ENCODE assay signal across 18 cellular contexts in genomic region chr3:146077181-146077580, GRCh38.
DNase-seq lines count a peak whose midpoint lies in the region; TF ChIP-seq lines count a peak whose summit lies in the region.
"Had no signal": no experiment of that assay in that cellular context is flagged by ENCODE, and none has a peak within 500 bp of the region (broad histone marks: within the 10 kb centered on the region; RNA-seq: fewer than 3 reads in every experiment).

No MANE protein-coding gene starts in this region.

- H2BK20ac ChIP-seq in H9 (ENCODE audit: low read depth, low read length, poor library complexity, severe bottlenecking) = no peak overlapping the region

- H4K20me1 ChIP-seq in H9 (ENCODE audit: control insufficient read depth, insufficient read depth, insufficient read length) = no peaks in the 10 kb centered on the region

- no peak overlapping the region for H2BK12ac ChIP-seq in H9 (ENCODE audit: insufficient read length, low read depth, low read length)

- H2BK120ac ChIP-seq in H9 (ENCODE audit: low read depth, low read length, poor library complexity, severe bottlenecking) = no peak overlapping the region

- no peak overlapping the region for H3K14ac ChIP-seq in H9 (ENCODE audit: insufficient read depth, low read length)

- no peak overlapping the region for H2BK15ac ChIP-seq in H9 (ENCODE audit: low read depth, low read length)

- H3K9ac ChIP-seq in H9 (ENCODE audit: extremely low read depth, insufficient read length, low read length) = no peak overlapping the region

- no peak overlapping the region for H2AFZ ChIP-seq in H9 (ENCODE audit: low read length)

- no peak overlapping the region for H3K4me3 ChIP-seq in effector memory CD4-positive, alpha-beta T cell (ENCODE audit: insufficient read depth, low read depth, low read length, poor library complexity, severe bottlenecking)
- H3K4me3 ChIP-seq: HAP-1 had no signal

- no peak overlapping the region for H2AK5ac ChIP-seq in H9 (ENCODE audit: insufficient read length, low read length)

- H4K91ac ChIP-seq in H9 (ENCODE audit: insufficient read length, low read depth, low read length) = no peak overlapping the region

- intact Hi-C loops in Calu3 (cut with micrococcal nuclease; ENCODE audit: unreplicated experiment) = loop anchor here (2.0 kb wide), 1 partner anchor 84 kb away; the partner anchor contains the start of gene PLOD2

- peak overlapping the region; percentile 20 for H3K4me3 Mint-ChIP-seq in Calu3 (ENCODE audit: low read depth, unreplicated experiment)
- no peak overlapping the region for H3K4me3 Mint-ChIP-seq in mesothelial cell of epicardium
- H3K4me3 Mint-ChIP-seq in H9 = no peak overlapping the region

- H3K9me3 Mint-ChIP-seq in Calu3 (ENCODE audit: low read depth, unreplicated experiment) (no peaks in the 10 kb centered on the region), mesothelial cell of epicardium (peaks cover 7% of the 10 kb centered on the region), H9 (no peaks in the 10 kb centered on the region)

- H3K27ac ChIP-seq in H9 (ENCODE audit: insufficient read length, low read depth, low read length) = no peak overlapping the region
- no peak overlapping the region for H3K27ac ChIP-seq in effector memory CD4-positive, alpha-beta T cell (ENCODE audit: insufficient read depth, low read length, poor library complexity, severe bottlenecking)

- WGBS in H9 (ENCODE audit: extremely low coverage, insufficient read length, low lambda C conversion rate) = no CpG with 5 or more reads among the region's 1 CpG

- DNase-seq in Calu3 (no peak), NCI-H226 (peak; percentile 35), astrocyte of the hippocampus (ENCODE audit: low read depth, low spot score) (peak; percentile 41), mesothelial cell of epicardium (ENCODE audit: low spot score in 2 of 2, unreplicated experiment in 2 of 2) (no peak), mucosa of gallbladder (ENCODE audit: low spot score) (no peak), H9 (no peak), kidney glomerular epithelial cell (lab: John Stamatoyannopoulos, UW) (no peak)
- no peak for DNase-seq in effector memory CD4-positive, alpha-beta T cell
- DNase-seq: ACHN, Caco-2, DMS53, Karpas-422, NCI-H1105 treated with DMSO at 0.1 percent for 48 hours, NCI-H1694 treated with DMSO at 0.1 percent for 48 hours, NCI-H345, NCI-H526, OCI-M1 had no signal

- no peak overlapping the region for H2BK5ac ChIP-seq in H9 (ENCODE audit: insufficient read length, low read length)

- TF ChIP-seq CTCF in Calu3 (IDR thresholded peaks at IDR 0.05; ENCODE audit: unreplicated experiment) (no peak), mesothelial cell of epicardium (IDR thresholded peaks at IDR 0.05; ENCODE audit: unreplicated experiment) (no peak), H9 (conservative IDR thresholded peaks at IDR 0.05) (no peak)

- no peaks in the 10 kb centered on the region for H3K9me3 ChIP-seq in H9 (ENCODE audit: control insufficient read depth, low read depth, low read length)
- H3K9me3 ChIP-seq in effector memory CD4-positive, alpha-beta T cell (ENCODE audit: control insufficient read depth, low read length) = no peaks in the 10 kb centered on the region
- H3K9me3 ChIP-seq: Caco-2, HAP-1 had no signal

- H3K4ac ChIP-seq in H9 (ENCODE audit: low read depth, low read length) = no peak overlapping the region

- no peaks in the 10 kb centered on the region for H3K27me3 ChIP-seq in H9 (ENCODE audit: insufficient read depth, low read length)
- no peaks in the 10 kb centered on the region for H3K27me3 ChIP-seq in effector memory CD4-positive, alpha-beta T cell (replicated peaks; ENCODE audit: control insufficient read depth, insufficient read depth, low read length, poor library complexity, severe bottlenecking)

- H3K36me3 Mint-ChIP-seq in Calu3 (ENCODE audit: insufficient read depth, unreplicated experiment) (peaks cover 12% of the 10 kb centered on the region), mesothelial cell of epicardium (peaks cover 23% of the 10 kb centered on the region), H9 (ENCODE audit: insufficient read depth in 1 of 3, low read depth in 3 of 3) (peaks cover 3 to 7% (median 7%) of the 10 kb centered on the region in 3 experiments; a peak in 5 of 7 replicates)

- H3K27me3 Mint-ChIP-seq in Calu3 (ENCODE audit: unreplicated experiment) = no peaks in the 10 kb centered on the region
- no peaks in the 10 kb centered on the region for H3K27me3 Mint-ChIP-seq in mesothelial cell of epicardium (ENCODE audit: low read depth)
- no peaks in the 10 kb centered on the region for H3K27me3 Mint-ChIP-seq in H9 (ENCODE audit: low read depth)

- H3K56ac ChIP-seq in H9 (ENCODE audit: insufficient read length, low read depth, low read length) = no peak overlapping the region

- H3K4me2 ChIP-seq in H9 (ENCODE audit: insufficient read depth, insufficient read length, low read length) = no peak overlapping the region

- H3K23ac ChIP-seq in H9 (ENCODE audit: insufficient read length, low read depth, low read length) = no peak overlapping the region

- no peak overlapping the region for H4K5ac ChIP-seq in H9 (ENCODE audit: insufficient read length, low read depth, low read length)

- H3K36me3 ChIP-seq in effector memory CD4-positive, alpha-beta T cell (ENCODE audit: control insufficient read depth, insufficient read depth, low read length) = no peaks in the 10 kb centered on the region
- H3K36me3 ChIP-seq: HAP-1 had no signal

- no TSS peak for BruUV-seq in Calu3 (replicated peaks; lab: Mats Ljungman, UMichigan)

- H3K79me1 ChIP-seq in H9 (ENCODE audit: insufficient read depth, low read depth, low read length, poor library complexity, severe bottlenecking) = no peaks in the 10 kb centered on the region

- no peaks in the 10 kb centered on the region for H3K4me1 ChIP-seq in H9 (ENCODE audit: insufficient read depth, low read length)
- no peaks in the 10 kb centered on the region for H3K4me1 ChIP-seq in effector memory CD4-positive, alpha-beta T cell (ENCODE audit: control insufficient read depth, insufficient read depth, low read length, poor library complexity, severe bottlenecking)
- H3K4me1 ChIP-seq: Caco-2 had no signal

- no peak overlapping the region for H4K8ac ChIP-seq in H9 (replicated peaks; ENCODE audit: insufficient read length, low read depth, low read length)

- no peaks in the 10 kb centered on the region for H3K79me2 ChIP-seq in H9 (ENCODE audit: insufficient read depth, low read length)

- H3K18ac ChIP-seq in H9 (ENCODE audit: insufficient read length, low read depth, low read length) = no peak overlapping the region

- CTCF ChIA-PET in Calu3 (lab: Charles Lee) = interaction anchor here (1.0 to 1.5 kb wide), 3 partner anchors 12 to 112 kb away, joined by 3 to 9 read pairs (median 3); no protein-coding TSS in a partner anchor

- H3K4me1 Mint-ChIP-seq in Calu3 (ENCODE audit: low read depth, unreplicated experiment) (peaks cover 52% of the 10 kb centered on the region), mesothelial cell of epicardium (peaks cover 8% of the 10 kb centered on the region), H9 (peaks cover 4 to 8% of the 10 kb centered on the region in 2 experiments; a peak in 3 of 4 replicates)

- H3K27ac Mint-ChIP-seq in Calu3 (ENCODE audit: unreplicated experiment) = peak overlapping the region; percentile 90
- H3K27ac Mint-ChIP-seq in mesothelial cell of epicardium = peak overlapping the region; percentile 55
- H3K27ac Mint-ChIP-seq in H9 = no peak overlapping the region

- no peaks in the 10 kb centered on the region for H3K23me2 ChIP-seq in H9 (ENCODE audit: insufficient read length, low read depth, low read length, poor library complexity, severe bottlenecking)

- no peak overlapping the region for H3T11ph ChIP-seq in H9 (ENCODE audit: low read length)

Comparison
In these comparisons a context has a peak if more than half of its experiments do, and no peak if none do; other contexts are left out.
1. DNase-seq: peak in NCI-H226 (single experiment) and astrocyte of the hippocampus (single experiment); none in Calu3 (single experiment), mesothelial cell of epicardium (0 of 2), mucosa of gallbladder (single experiment), H9 (single experiment), kidney glomerular epithelial cell (single experiment) and effector memory CD4-positive, alpha-beta T cell (0 of 3).
2. H3K27ac Mint-ChIP-seq: peak in Calu3 (single experiment) and mesothelial cell of epicardium (single experiment); none in H9 (0 of 3).